ENCODE assay signal across 1 cellular context in genomic region chr2:119723784-119724467, GRCh38.
TF ChIP-seq lines count a peak whose summit lies in the region.

No MANE protein-coding gene starts in this region.

TF ChIP-seq in HepG2, 621 proteins besides CTCF, POLR2A, EP300 and RAD21 (continued from another document and continues in another):
- TF ChIP-seq FOXO4 (CRISPR knock-in tag; conservative IDR thresholded peaks at IDR 0.05), result no peak
- no peak for TF ChIP-seq ZNF205 (CRISPR knock-in tag; IDR thresholded peaks at IDR 0.05)
- no peak for TF ChIP-seq ZNF354B (CRISPR knock-in tag; IDR thresholded peaks at IDR 0.05)
- no peak for TF ChIP-seq ZNF569 (CRISPR knock-in tag; IDR thresholded peaks at IDR 0.05; ENCODE audit: borderline replicate concordance)
- TF ChIP-seq PLSCR1 (CRISPR knock-in tag; IDR thresholded peaks at IDR 0.05; ENCODE audit: borderline replicate concordance), result no peak
- no peak for TF ChIP-seq NCOA1 (CRISPR knock-in tag; IDR thresholded peaks at IDR 0.05)
- TF ChIP-seq ZFP37 (CRISPR knock-in tag; IDR thresholded peaks at IDR 0.05; ENCODE audit: borderline replicate concordance), result no peak
- TF ChIP-seq ZNF142 (CRISPR knock-in tag; IDR thresholded peaks at IDR 0.05), result no peak
- TF ChIP-seq SKIL (CRISPR knock-in tag; IDR thresholded peaks at IDR 0.05; ENCODE audit: borderline replicate concordance), result no peak
- no peak for TF ChIP-seq IKZF4 (CRISPR knock-in tag; IDR thresholded peaks at IDR 0.05; ENCODE audit: borderline replicate concordance, low read depth, not compliant biosample characterization)
- TF ChIP-seq ZNF543 (CRISPR knock-in tag; IDR thresholded peaks at IDR 0.05), result no peak
- no peak for TF ChIP-seq FIP1L1 (IDR thresholded peaks at IDR 0.05; ENCODE audit: borderline replicate concordance, insufficient read depth, low read depth, low read length)
- no peak for TF ChIP-seq MTA3 (CRISPR knock-in tag; IDR thresholded peaks at IDR 0.05)
- no peak for TF ChIP-seq NFRKB (IDR thresholded peaks at IDR 0.05)
- TF ChIP-seq ZNF687 (CRISPR knock-in tag; IDR thresholded peaks at IDR 0.05), result no peak
- TF ChIP-seq ZBTB44 (CRISPR knock-in tag; IDR thresholded peaks at IDR 0.05), result no peak
- TF ChIP-seq ATF4 (CRISPR knock-in tag; IDR thresholded peaks at IDR 0.05), result no peak
- TF ChIP-seq MYPOP (CRISPR knock-in tag; IDR thresholded peaks at IDR 0.05), result no peak
- no peak for TF ChIP-seq LRRFIP1 (CRISPR knock-in tag; conservative IDR thresholded peaks at IDR 0.05)
- no peak for TF ChIP-seq REPIN1 (CRISPR knock-in tag; IDR thresholded peaks at IDR 0.05; ENCODE audit: borderline replicate concordance, low read depth)
- no peak for TF ChIP-seq SOX13 (IDR thresholded peaks at IDR 0.05)
- no peak for TF ChIP-seq SOX13 (CRISPR knock-in tag; conservative IDR thresholded peaks at IDR 0.05 in 1 of 2, IDR thresholded peaks at IDR 0.05 in 1 of 2)
- no peak for TF ChIP-seq ZKSCAN1 (IDR thresholded peaks at IDR 0.05; ENCODE audit: low read length)
- no peak for TF ChIP-seq NPAS2 (CRISPR knock-in tag; IDR thresholded peaks at IDR 0.05; ENCODE audit: borderline replicate concordance)
- no peak for TF ChIP-seq MXD3 (CRISPR knock-in tag; IDR thresholded peaks at IDR 0.05)
- TF ChIP-seq CSRNP1 (CRISPR knock-in tag; IDR thresholded peaks at IDR 0.05), result no peak
- no peak for TF ChIP-seq TFDP2 (CRISPR knock-in tag; IDR thresholded peaks at IDR 0.05)
